22 cellular contexts compared by ENCODE assay signal in the genomic region with DNA sequence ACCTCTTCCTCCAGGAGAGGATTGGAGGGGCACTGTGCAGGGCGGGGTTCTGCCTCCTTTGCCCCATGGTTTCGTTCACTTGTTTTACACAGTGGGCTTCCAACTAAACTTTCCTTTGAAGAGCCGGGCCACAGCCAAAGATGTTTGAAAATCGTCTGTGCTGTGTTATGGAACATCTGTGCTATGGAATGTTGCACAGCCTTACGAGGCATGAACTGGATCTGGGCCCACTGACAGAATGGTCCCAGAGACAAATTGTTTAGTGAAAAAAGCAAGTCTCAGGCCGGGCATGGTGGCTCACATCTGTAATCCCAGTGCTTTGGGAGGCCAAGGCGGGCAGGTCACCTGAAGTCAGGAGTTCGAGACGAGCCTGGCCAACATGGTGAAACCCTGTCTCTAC. TPM values are rescaled to one million over a fixed set of nuclear protein-coding genes. Genes with fewer than 3 reads are reported as not detected.
A peak's percentile ranks its signal among the peaks of the same experiment; 100 is the strongest.
DNase-seq lines count a peak whose midpoint lies in the region; ATAC-seq and TF ChIP-seq lines count a peak whose summit lies in the region.
"Had no signal": no experiment of that assay in that cellular context is flagged by ENCODE, and none has a peak within 500 bp of the region (broad histone marks: within the 10 kb centered on the region; RNA-seq: fewer than 3 reads in every experiment).

No MANE protein-coding gene starts in this region.

- no peak overlapping the region for H2AK9ac ChIP-seq in IMR-90 (replicated peaks; ENCODE audit: low read depth, low read length, poor library complexity)

- no peak overlapping the region for H3K56ac ChIP-seq in IMR-90 (ENCODE audit: extremely low read depth, insufficient read depth, low read length)

- in situ Hi-C loops in IMR-90 (cut with MboI; ENCODE audit: low sequenced_read_pairs), result no loop called here

- H3K9ac ChIP-seq in IMR-90 (ENCODE audit: low read depth, low read length), result no peak overlapping the region
- H3K9ac ChIP-seq: BLaER1 had no signal

- peaks cover 20% of the 10 kb centered on the region for H3K9me1 ChIP-seq in IMR-90 (ENCODE audit: insufficient read depth, low read length)

- POLR2A ChIA-PET in AG04450 (lab: Yijun Ruan, JAX), result no interaction called here
- POLR2A ChIA-PET in IMR-90 (lab: Charles Lee; ENCODE audit: unreplicated experiment), result no interaction called here

- no peak overlapping the region for H3K4me3 ChIP-seq in AG04450 (ENCODE audit: low read depth, low read length)
- H3K4me3 ChIP-seq in IMR-90 (ENCODE audit: insufficient read depth, low read depth, low read length), result no peak overlapping the region
- H3K4me3 ChIP-seq: BLaER1, GM12878, MG63, SJSA1 had no signal

- TF ChIP-seq POLR2A in IMR-90 (IDR thresholded peaks at IDR 0.05; ENCODE audit: low read depth, low read length), result no peak

- H2BK5ac ChIP-seq in IMR-90 (ENCODE audit: low read depth, low read length, poor library complexity, severe bottlenecking), result no peak overlapping the region

- CTCF ChIA-PET in AG04450 (lab: Charles Lee), result interaction anchor here (0.6 to 0.8 kb wide), 2 partner anchors 23 to 49 kb away, joined by 3 to 9 read pairs; no protein-coding TSS in a partner anchor
- CTCF ChIA-PET in IMR-90 (lab: Yijun Ruan, JAX), result no interaction called here

- no peak overlapping the region for H2AK5ac ChIP-seq in IMR-90 (ENCODE audit: low read depth, low read length)

- 13% methylated on average over 3 of the region's 9 CpGs; no CpG with 5 or more reads in 1 of the 2 experiments for WGBS in IMR-90 (ENCODE audit: extremely low coverage in 2 of 2, insufficient read length in 1 of 2), 2 experiments

- dilution Hi-C loops in IMR-90 (cut with HindIII; ENCODE audit: low sequenced_read_pairs, unreplicated experiment), result no loop called here

- no peak for TF ChIP-seq RAD21 in IMR-90 (IDR thresholded peaks at IDR 0.05; ENCODE audit: low read length)

- no peak overlapping the region for H3K14ac ChIP-seq in IMR-90 (replicated peaks; ENCODE audit: low read depth, low read length)

- DNase-seq in AG04450 (ENCODE audit: low read depth, low spot score) (no peak), IMR-90 (peak; percentile 53), fibroblast of gingiva (ENCODE audit: low read depth) (peak; percentile 37), sciatic nerve (ENCODE audit: low spot score) (peak; percentile 41), LoVo (ENCODE audit: low spot score) (no peak), HUDEP-2 (lab: John Stamatoyannopoulos, UW; ENCODE audit: unreplicated experiment in 76 of 76) (no peak)
- no peak for DNase-seq in stimulated activated CD4-positive, alpha-beta T cell treated with anti-CD3 and anti-CD28 coated beads, Interleukin-2, amount 100 ng/mL, for 48 hours
- DNase-seq: CD4-positive, alpha-beta T cell; COR-L47; DMS 273 treated with DMSO at 0.1 percent for 48 hours; DMS79 treated with DMSO at 0.1 percent for 48 hours; GOT3; Kasumi-1; MG63; NCI-H1417 treated with DMSO at 0.1 percent for 48 hours; NCI-H187; NCI-H446 treated with DMSO at 0.1 percent for 48 hours; NCI-H526 treated with DMSO at 0.1 percent for 48 hours; OCI-M1 had no signal

- H3K23ac ChIP-seq in IMR-90 (ENCODE audit: low read depth, low read length), result no peak overlapping the region

- H3K9me3 ChIP-seq in AG04450 (ENCODE audit: control insufficient read depth, insufficient read depth, low read length), result no peaks in the 10 kb centered on the region
- no peaks in the 10 kb centered on the region for H3K9me3 ChIP-seq in IMR-90 (ENCODE audit: control insufficient read depth, insufficient read depth, low read length)
- H3K9me3 ChIP-seq: BLaER1, MG63, SJSA1 had no signal

- intact Hi-C loops in IMR-90 (cut with micrococcal nuclease) (no loop called here), sciatic nerve (cut with DNase I) (no loop called here)

- H4K8ac ChIP-seq in IMR-90 (ENCODE audit: low read depth in 2 of 2, low read length in 2 of 2), result no peak overlapping the region; a peak in 1 of 4 replicates

- TF ChIP-seq CTCF in AG04450 (IDR thresholded peaks at IDR 0.05; ENCODE audit: low read depth, low read length) (no peak), IMR-90 (conservative IDR thresholded peaks at IDR 0.05; ENCODE audit: low read depth, low read length) (no peak)

- H4K91ac ChIP-seq in IMR-90 (ENCODE audit: insufficient read depth, low read depth, low read length), result no peak overlapping the region

- H3K27me3 ChIP-seq in AG04450 (ENCODE audit: control insufficient read depth, insufficient read depth, low read length), result no peaks in the 10 kb centered on the region
- no peaks in the 10 kb centered on the region for H3K27me3 ChIP-seq in IMR-90 (ENCODE audit: control insufficient read depth, insufficient read depth, low read length)
- H3K27me3 ChIP-seq: BLaER1, MG63, SJSA1 had no signal

- H4K5ac ChIP-seq in IMR-90 (ENCODE audit: low read depth, low read length), result no peak overlapping the region

- no peak overlapping the region for H2BK120ac ChIP-seq in IMR-90 (ENCODE audit: low read depth, low read length)

- no peak overlapping the region for H2BK15ac ChIP-seq in IMR-90 (ENCODE audit: low read depth, low read length)

- H3K79me1 ChIP-seq in IMR-90 (ENCODE audit: low read depth in 1 of 2, low read length in 2 of 2), result 0 out of 4 replicates have a peak, but pooled peaks cover 0 to 2% of the 10 kb centered on the region in 2 experiments

- no peak overlapping the region for H2BK20ac ChIP-seq in IMR-90 (ENCODE audit: low read depth, low read length)

- H3K4me1 ChIP-seq in IMR-90 (ENCODE audit: control insufficient read depth, insufficient read depth, low read length), result peaks cover 20% of the 10 kb centered on the region

- H3K36me3 ChIP-seq in IMR-90 (ENCODE audit: control insufficient read depth, insufficient read depth, low read length), result no peaks in the 10 kb centered on the region
- H3K36me3 ChIP-seq: BLaER1, MG63, SJSA1 had no signal

- H3K4me2 ChIP-seq in IMR-90 (ENCODE audit: low read depth, low read length), result no peak overlapping the region
- H3K4me2 ChIP-seq: BLaER1 had no signal

- no peak overlapping the region for H3K18ac ChIP-seq in IMR-90 (ENCODE audit: low read depth, low read length)

- peak; percentile 53 for ATAC-seq in IMR-90 (ENCODE audit: low read depth)
- no peak for ATAC-seq in sciatic nerve
- ATAC-seq: GM12878 had no signal

- H4K20me1 ChIP-seq in IMR-90 (ENCODE audit: insufficient read depth, low read length), result no peaks in the 10 kb centered on the region
- H4K20me1 ChIP-seq: BLaER1 had no signal

- peak overlapping the region; percentile 39 for H2AFZ ChIP-seq in IMR-90 (replicated peaks; ENCODE audit: low read length, poor library complexity)

- H3K4ac ChIP-seq in IMR-90 (ENCODE audit: low read depth, low read length), result peak overlapping the region; percentile 3; the same call in 1 of the 2 replicates

- no TSS peak for BruUV-seq in IMR-90 (replicated peaks; lab: Mats Ljungman, UMichigan)

- H3K27ac ChIP-seq in AG04450 (ENCODE audit: low read depth, low read length), result peak overlapping the region; percentile 21
- no peak overlapping the region for H3K27ac ChIP-seq in IMR-90 (ENCODE audit: insufficient read depth, low read length)
- H3K27ac ChIP-seq: BLaER1, SJSA1 had no signal

TF ChIP-seq in IMR-90, 13 proteins besides CTCF, POLR2A, EP300 and RAD21:
- TF ChIP-seq NFE2L2 (IDR thresholded peaks at IDR 0.05; ENCODE audit: low read depth, low read length), result no peak
- no peak for TF ChIP-seq SMC3 (IDR thresholded peaks at IDR 0.05; ENCODE audit: low read depth, low read length)
- TF ChIP-seq CHD1 (IDR thresholded peaks at IDR 0.05; ENCODE audit: low read depth, low read length), result no peak
- no peak for TF ChIP-seq MAFK (IDR thresholded peaks at IDR 0.05; ENCODE audit: low read depth, low read length)
- no peak for TF ChIP-seq CEBPB (IDR thresholded peaks at IDR 0.05; ENCODE audit: low read depth, low read length)
- no peak for TF ChIP-seq FOS (IDR thresholded peaks at IDR 0.05; ENCODE audit: low read depth, low read length)
- no peak for TF ChIP-seq MAZ (IDR thresholded peaks at IDR 0.05; ENCODE audit: borderline replicate concordance, low read depth, low read length)
- TF ChIP-seq BHLHE40 (IDR thresholded peaks at IDR 0.05; ENCODE audit: low read depth, low read length), result no peak
- TF ChIP-seq MXI1 (IDR thresholded peaks at IDR 0.05; ENCODE audit: borderline replicate concordance, low read depth, low read length), result no peak
- TF ChIP-seq, protein P1, sequence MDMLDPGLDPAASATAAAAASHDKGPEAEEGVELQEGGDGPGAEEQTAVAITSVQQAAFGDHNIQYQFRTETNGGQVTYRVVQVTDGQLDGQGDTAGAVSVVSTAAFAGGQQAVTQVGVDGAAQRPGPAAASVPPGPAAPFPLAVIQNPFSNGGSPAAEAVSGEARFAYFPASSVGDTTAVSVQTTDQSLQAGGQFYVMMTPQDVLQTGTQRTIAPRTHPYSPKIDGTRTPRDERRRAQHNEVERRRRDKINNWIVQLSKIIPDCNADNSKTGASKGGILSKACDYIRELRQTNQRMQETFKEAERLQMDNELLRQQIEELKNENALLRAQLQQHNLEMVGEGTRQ (IDR thresholded peaks at IDR 0.05; ENCODE audit: low read depth, low read length), result no peak
- no peak for TF ChIP-seq RCOR1 (IDR thresholded peaks at IDR 0.05; ENCODE audit: insufficient replicate concordance, low read length)
- no peak for TF ChIP-seq RFX5 (IDR thresholded peaks at IDR 0.05; ENCODE audit: low read depth, low read length)

RNA-seq across cellular contexts. Expression of a gene that starts 12.6 kb away (rescaled TPM):
- polyA plus RNA-seq in AG04450 (2011; rRNA removed), result 9.9 and 14.5 TPM in 2 replicates
- polyA minus RNA-seq in AG04450 (2011; rRNA and poly(A)+ RNA removed), result 13.3 and 18.7 TPM in 2 replicates
- total RNA-seq in IMR-90 (2012; rRNA removed), result 2.9 and 3.6 TPM in 2 replicates
- 20.0 and 25.0 TPM in 2 replicates for polyA plus RNA-seq in IMR-90 (2012; rRNA removed)
- 10.9 and 27.6 TPM in 2 replicates for polyA plus RNA-seq in IMR-90 (2012; cell fraction: cytosol; rRNA removed)
- polyA plus RNA-seq in IMR-90 (2012; cell fraction: nucleus; rRNA removed; ENCODE audit: low replicate concordance), result 80.1 and 88.5 TPM in 2 replicates
- 66.8 TPM for total RNA-seq in sciatic nerve

RNA-seq across cellular contexts. Expression of a gene that starts 59.2 kb away (rescaled TPM):
- polyA plus RNA-seq in AG04450 (2011; rRNA removed) (6.2 and 6.3 TPM in 2 replicates), IMR-90 (2012; rRNA removed) (12.5 and 14.9 TPM in 2 replicates)
- 13.4 and 17.6 TPM in 2 replicates for polyA minus RNA-seq in AG04450 (2011; rRNA and poly(A)+ RNA removed)
- total RNA-seq in IMR-90 (2012; rRNA removed) (13.6 TPM in 2 replicates), sciatic nerve (0.76 TPM)
- polyA plus RNA-seq in IMR-90 (2012; cell fraction: cytosol; rRNA removed), result 3.7 TPM in 2 replicates
- polyA plus RNA-seq in IMR-90 (2012; cell fraction: nucleus; rRNA removed; ENCODE audit: low replicate concordance), result 54.5 and 78.1 TPM in 2 replicates
- total RNA-seq: CD4-positive, alpha-beta T cell had no signal

Comparison
In these comparisons a context has a peak if more than half of its experiments do, and no peak if none do; other contexts are left out.
1. DNase-seq: peak in IMR-90 (single experiment), fibroblast of gingiva (single experiment) and sciatic nerve (single experiment); none in AG04450 (single experiment), LoVo (single experiment), stimulated activated CD4-positive, alpha-beta T cell treated with anti-CD3 and anti-CD28 coated beads, Interleukin-2, amount 100 ng/mL, for 48 hours (0 of 2) and HUDEP-2 (0 of 76).
2. RNA of a gene that starts 12.6 kb away (total RNA-seq): 66.8 TPM in sciatic nerve (single experiment); 2.9 to 3.6 TPM in IMR-90; every median in the first group is over 10 times any median in the second.